1 cellular context compared by ENCODE assay signal in genomic region chr7:143384148-143384547, GRCh38.
TF ChIP-seq lines count a peak whose summit lies in the region.

No MANE protein-coding gene starts in this region.

TF ChIP-seq in K562, 482 proteins besides CTCF, POLR2A, EP300 and RAD21:
- TF ChIP-seq POLR2AphosphoS5 (IDR thresholded peaks at IDR 0.05; ENCODE audit: control insufficient read depth, insufficient read depth, low read depth, low read length) (no peak), ZNF436 (CRISPR knock-in tag; IDR thresholded peaks at IDR 0.05) (no peak), RAD51 (IDR thresholded peaks at IDR 0.05; ENCODE audit: borderline replicate concordance, low read depth) (no peak), POLR2B (IDR thresholded peaks at IDR 0.05; ENCODE audit: low read depth, partially characterized antibody) (peak; percentile 39), OTX1 (CRISPR knock-in tag; IDR thresholded peaks at IDR 0.05) (0 out of 2 replicates have a peak, but pooled peaks have one; percentile 8), E2F4 (CRISPR knock-in tag; IDR thresholded peaks at IDR 0.05; ENCODE audit: low read depth) (no peak), ZNF143 (CRISPR knock-in tag; IDR thresholded peaks at IDR 0.05) (0 out of 2 replicates have a peak, but pooled peaks have one; percentile 38), HES1 (IDR thresholded peaks at IDR 0.05; ENCODE audit: low read depth) (no peak), THRB (CRISPR knock-in tag; conservative IDR thresholded peaks at IDR 0.05) (peak; percentile 33; the same call in 1 of the 2 replicates), HBP1 (CRISPR knock-in tag; IDR thresholded peaks at IDR 0.05) (peak; percentile 65; the same call in 1 of the 2 replicates), NFE2 (IDR thresholded peaks at IDR 0.05; ENCODE audit: low read depth) (no peak)
